1 cellular context compared by ENCODE assay signal in the genomic region with DNA sequence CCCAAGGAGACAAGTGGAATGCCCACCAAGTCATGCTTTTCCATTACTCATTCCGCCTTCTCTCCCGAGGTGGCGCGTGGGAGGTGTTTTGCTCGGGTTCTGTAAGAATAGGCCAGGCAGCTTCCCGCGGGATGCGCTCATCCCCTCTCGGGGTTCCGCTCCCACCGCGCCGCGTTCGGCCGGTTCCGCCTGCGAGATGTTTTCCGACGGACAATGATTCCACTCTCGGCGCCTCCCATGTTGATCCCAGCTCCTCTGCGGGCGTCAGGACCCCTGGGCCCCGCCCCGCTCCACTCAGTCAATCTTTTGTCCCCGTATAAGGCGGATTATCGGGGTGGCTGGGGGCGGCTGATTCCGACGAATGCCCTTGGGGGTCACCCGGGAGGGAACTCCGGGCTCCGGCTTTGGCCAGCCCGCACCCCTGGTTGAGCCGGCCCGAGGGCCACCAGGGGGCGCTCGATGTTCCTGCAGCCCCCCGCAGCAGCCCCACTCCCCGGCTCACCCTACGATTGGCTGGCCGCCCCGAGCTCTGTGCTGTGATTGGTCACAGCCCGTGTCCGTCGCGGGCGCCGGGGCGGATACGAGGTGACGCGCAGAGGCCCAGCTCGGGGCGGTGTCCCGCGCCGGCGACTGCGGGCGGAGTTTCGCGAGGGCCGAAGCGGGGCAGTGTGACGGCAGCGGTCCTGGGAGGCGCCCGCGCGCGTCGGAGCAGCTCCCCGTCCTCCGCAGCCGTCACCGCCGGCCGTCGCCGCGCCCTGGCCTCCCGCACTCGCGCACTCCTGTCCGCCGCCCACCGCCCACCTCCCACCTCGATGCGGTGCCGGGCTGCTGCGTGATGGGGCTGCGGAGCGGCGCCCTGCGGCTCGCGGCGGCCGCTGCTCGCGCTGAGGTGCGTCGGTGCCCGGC.
A peak's percentile ranks its signal among the peaks of the same experiment; 100 is the strongest.
TF ChIP-seq lines count a peak whose summit lies in the region.

A gene with protein sequence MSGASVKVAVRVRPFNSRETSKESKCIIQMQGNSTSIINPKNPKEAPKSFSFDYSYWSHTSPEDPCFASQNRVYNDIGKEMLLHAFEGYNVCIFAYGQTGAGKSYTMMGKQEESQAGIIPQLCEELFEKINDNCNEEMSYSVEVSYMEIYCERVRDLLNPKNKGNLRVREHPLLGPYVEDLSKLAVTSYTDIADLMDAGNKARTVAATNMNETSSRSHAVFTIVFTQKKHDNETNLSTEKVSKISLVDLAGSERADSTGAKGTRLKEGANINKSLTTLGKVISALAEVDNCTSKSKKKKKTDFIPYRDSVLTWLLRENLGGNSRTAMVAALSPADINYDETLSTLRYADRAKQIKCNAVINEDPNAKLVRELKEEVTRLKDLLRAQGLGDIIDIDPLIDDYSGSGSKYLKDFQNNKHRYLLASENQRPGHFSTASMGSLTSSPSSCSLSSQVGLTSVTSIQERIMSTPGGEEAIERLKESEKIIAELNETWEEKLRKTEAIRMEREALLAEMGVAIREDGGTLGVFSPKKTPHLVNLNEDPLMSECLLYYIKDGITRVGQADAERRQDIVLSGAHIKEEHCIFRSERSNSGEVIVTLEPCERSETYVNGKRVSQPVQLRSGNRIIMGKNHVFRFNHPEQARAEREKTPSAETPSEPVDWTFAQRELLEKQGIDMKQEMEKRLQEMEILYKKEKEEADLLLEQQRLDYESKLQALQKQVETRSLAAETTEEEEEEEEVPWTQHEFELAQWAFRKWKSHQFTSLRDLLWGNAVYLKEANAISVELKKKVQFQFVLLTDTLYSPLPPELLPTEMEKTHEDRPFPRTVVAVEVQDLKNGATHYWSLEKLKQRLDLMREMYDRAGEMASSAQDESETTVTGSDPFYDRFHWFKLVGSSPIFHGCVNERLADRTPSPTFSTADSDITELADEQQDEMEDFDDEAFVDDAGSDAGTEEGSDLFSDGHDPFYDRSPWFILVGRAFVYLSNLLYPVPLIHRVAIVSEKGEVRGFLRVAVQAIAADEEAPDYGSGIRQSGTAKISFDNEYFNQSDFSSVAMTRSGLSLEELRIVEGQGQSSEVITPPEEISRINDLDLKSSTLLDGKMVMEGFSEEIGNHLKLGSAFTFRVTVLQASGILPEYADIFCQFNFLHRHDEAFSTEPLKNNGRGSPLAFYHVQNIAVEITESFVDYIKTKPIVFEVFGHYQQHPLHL (N-terminal part only) (plus strand): TSS at position 666 of the 906 bp plus-strand sequence. CDS start 21,759 bp downstream, outside the sequence.

TF ChIP-seq in IMR-90, 13 proteins besides CTCF, POLR2A, EP300 and RAD21 (continued from another document):
- TF ChIP-seq CEBPB (IDR thresholded peaks at IDR 0.05; ENCODE audit: low read depth, low read length): no peak
- TF ChIP-seq, protein P1, sequence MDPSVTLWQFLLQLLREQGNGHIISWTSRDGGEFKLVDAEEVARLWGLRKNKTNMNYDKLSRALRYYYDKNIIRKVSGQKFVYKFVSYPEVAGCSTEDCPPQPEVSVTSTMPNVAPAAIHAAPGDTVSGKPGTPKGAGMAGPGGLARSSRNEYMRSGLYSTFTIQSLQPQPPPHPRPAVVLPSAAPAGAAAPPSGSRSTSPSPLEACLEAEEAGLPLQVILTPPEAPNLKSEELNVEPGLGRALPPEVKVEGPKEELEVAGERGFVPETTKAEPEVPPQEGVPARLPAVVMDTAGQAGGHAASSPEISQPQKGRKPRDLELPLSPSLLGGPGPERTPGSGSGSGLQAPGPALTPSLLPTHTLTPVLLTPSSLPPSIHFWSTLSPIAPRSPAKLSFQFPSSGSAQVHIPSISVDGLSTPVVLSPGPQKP (IDR thresholded peaks at IDR 0.05; ENCODE audit: borderline replicate concordance, low read depth, low read length): no peak
- 0 out of 2 replicates have a peak, but pooled peaks have one; percentile 67 for TF ChIP-seq CHD1 (IDR thresholded peaks at IDR 0.05; ENCODE audit: low read depth, low read length)
- TF ChIP-seq NFE2L2 (IDR thresholded peaks at IDR 0.05; ENCODE audit: low read depth, low read length): no peak
- peak; percentile 85; the same call in 1 of the 2 replicates for TF ChIP-seq MAZ (IDR thresholded peaks at IDR 0.05; ENCODE audit: borderline replicate concordance, low read depth, low read length)
- peak; percentile 45 for TF ChIP-seq SMC3 (IDR thresholded peaks at IDR 0.05; ENCODE audit: low read depth, low read length)
- TF ChIP-seq BHLHE40 (IDR thresholded peaks at IDR 0.05; ENCODE audit: low read depth, low read length): peak; percentile 94
- TF ChIP-seq MAFK (IDR thresholded peaks at IDR 0.05; ENCODE audit: low read depth, low read length): no peak
- peak; percentile 90 for TF ChIP-seq FOS (IDR thresholded peaks at IDR 0.05; ENCODE audit: low read depth, low read length)
- TF ChIP-seq, protein P2, sequence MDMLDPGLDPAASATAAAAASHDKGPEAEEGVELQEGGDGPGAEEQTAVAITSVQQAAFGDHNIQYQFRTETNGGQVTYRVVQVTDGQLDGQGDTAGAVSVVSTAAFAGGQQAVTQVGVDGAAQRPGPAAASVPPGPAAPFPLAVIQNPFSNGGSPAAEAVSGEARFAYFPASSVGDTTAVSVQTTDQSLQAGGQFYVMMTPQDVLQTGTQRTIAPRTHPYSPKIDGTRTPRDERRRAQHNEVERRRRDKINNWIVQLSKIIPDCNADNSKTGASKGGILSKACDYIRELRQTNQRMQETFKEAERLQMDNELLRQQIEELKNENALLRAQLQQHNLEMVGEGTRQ (IDR thresholded peaks at IDR 0.05; ENCODE audit: low read depth, low read length): no peak
TF ChIP-seq in IMR-90: peak in this region for 7.
